9 cellular contexts compared by ENCODE assay signal in genomic region chr4:165328708-165329107, GRCh38. TPM values are rescaled to one million over a fixed set of nuclear protein-coding genes. Genes with fewer than 3 reads are reported as not detected.
A peak's percentile ranks its signal among the peaks of the same experiment; 100 is the strongest.
DNase-seq lines count a peak whose midpoint lies in the region; ATAC-seq lines count a peak whose summit lies in the region.
"Had no signal": no experiment of that assay in that cellular context is flagged by ENCODE, and none has a peak within 500 bp of the region (broad histone marks: within the 10 kb centered on the region; RNA-seq: fewer than 3 reads in every experiment).

No MANE protein-coding gene starts in this region.

- H3K4me3 ChIP-seq in GM23248 (peak overlapping the region; percentile 94), skeletal muscle cell (ENCODE audit: low read depth, low read length) (peak overlapping the region; percentile 99)

- peaks cover 32% of the 10 kb centered on the region for H3K4me1 ChIP-seq in GM23248 (ENCODE audit: insufficient read depth)

- in situ Hi-C loops in GM23248 (cut with MboI): no loop called here

- peaks cover 62% of the 10 kb centered on the region for H3K79me2 ChIP-seq in GM23248 (ENCODE audit: insufficient read depth)

- H3K9me2 ChIP-seq in GM23248 (ENCODE audit: insufficient read depth): no peaks in the 10 kb centered on the region

- DNase-seq in GM23248 (peak; percentile 32), RKO (ENCODE audit: low spot score) (peak; percentile 67), globus pallidus (ENCODE audit: low spot score) (peak; percentile 20), skeletal muscle cell (ENCODE audit: low read depth) (no peak), NCI-H2227 treated with DMSO at 0.1 percent for 48 hours (lab: John Stamatoyannopoulos, UW) (no peak), RPMI8226 (no peak)
- no peak for DNase-seq in activated naive CD4-positive, alpha-beta T cell treated with Interleukin-2 at 50 U/mL for 16 hours

- no peaks in the 10 kb centered on the region for H3K9me3 ChIP-seq in GM23248 (ENCODE audit: low read depth)

- 22 to 26% methylated on average over 4 of the region's 4 CpGs for WGBS in GM23248 (ENCODE audit: low coverage in 1 of 2, low lambda C conversion rate in 2 of 2, missing lambda C conversion rate in 2 of 2), 2 experiments

- H3K4me2 ChIP-seq in GM23248 (ENCODE audit: unreplicated experiment): peak overlapping the region; percentile 75

- H3K27me3 ChIP-seq in GM23248 (replicated peaks; ENCODE audit: insufficient read depth): no peaks in the 10 kb centered on the region

- no peak for ATAC-seq in HG03280 (IDR thresholded peaks at IDR 0.05; ENCODE audit: unreplicated experiment)
- ATAC-seq: activated T-helper 17 cell treated with anti-CD3 and anti-CD28 coated beads, Interleukin-2, amount 50 U/mL, for 72 hours had no signal

- no peaks in the 10 kb centered on the region; the same call in 1 of the 2 replicates for H4K20me1 ChIP-seq in GM23248 (ENCODE audit: insufficient read depth)

- peaks cover 25% of the 10 kb centered on the region for H3F3A ChIP-seq in GM23248 (ENCODE audit: insufficient read depth)

- H3K9ac ChIP-seq in GM23248: peak overlapping the region; percentile 77

- H2AFZ ChIP-seq in GM23248: peak overlapping the region; percentile 94

- H3K27ac ChIP-seq in GM23248: peak overlapping the region; percentile 34

- peaks cover 4% of the 10 kb centered on the region; the same call in 1 of the 2 replicates for H3K36me3 ChIP-seq in GM23248 (ENCODE audit: low read depth)

RNA-seq across cellular contexts. Expression of gene MSMO1, which starts 1.2 kb away (rescaled TPM):
- 72.2 and 80.9 TPM in 2 replicates for total RNA-seq in GM23248 (2014; rRNA removed; shearing (Covaris generic))
- polyA plus RNA-seq in GM23248 (2016; fragmentation: Nextera tagmentation; extraction: Ambion mirVana): 70.9 and 72.7 TPM in 2 replicates

RNA-seq across cellular contexts. Expression of gene CPE, which starts 50.1 kb away (rescaled TPM):
- 66.9 and 77.9 TPM in 2 replicates for total RNA-seq in GM23248 (2014; rRNA removed; shearing (Covaris generic))
- polyA plus RNA-seq in GM23248 (2016; fragmentation: Nextera tagmentation; extraction: Ambion mirVana): 51.0 and 53.9 TPM in 2 replicates
- total RNA-seq: activated T-helper 17 cell treated with anti-CD3 and anti-CD28 coated beads, Interleukin-2, amount 50 U/mL, for 72 hours had no signal

Comparison
In these comparisons a context has a peak if more than half of its experiments do, and no peak if none do; other contexts are left out.
1. DNase-seq: peak in GM23248 (single experiment), RKO (single experiment) and globus pallidus (single experiment); none in skeletal muscle cell (single experiment), NCI-H2227 treated with DMSO at 0.1 percent for 48 hours (single experiment), RPMI8226 (single experiment) and activated naive CD4-positive, alpha-beta T cell treated with Interleukin-2 at 50 U/mL for 16 hours (single experiment).